25 cellular contexts compared by ENCODE assay signal in genomic region chr1:90798883-90799282, GRCh38.
DNase-seq lines count a peak whose midpoint lies in the region; ATAC-seq, FAIRE-seq and TF ChIP-seq lines count a peak whose summit lies in the region.
"Had no signal": no experiment of that assay in that cellular context is flagged by ENCODE, and none has a peak within 500 bp of the region (broad histone marks: within the 10 kb centered on the region; RNA-seq: fewer than 3 reads in every experiment).

No MANE protein-coding gene starts in this region.

- intact Hi-C loops in IMR-90 (cut with micrococcal nuclease): no loop called here

- peaks cover 12% of the 10 kb centered on the region for H3K4me1 Mint-ChIP-seq in glutamatergic neuron (ENCODE audit: low read depth, unreplicated experiment)
- H3K4me1 Mint-ChIP-seq: B cell; CD4-positive, alpha-beta memory T cell; CD4-positive, CD25-positive, alpha-beta regulatory T cell; CD8-positive, alpha-beta memory T cell had no signal

- no peaks in the 10 kb centered on the region for H3K4me1 ChIP-seq in A549
- H3K4me1 ChIP-seq in IMR-90 (ENCODE audit: control insufficient read depth, insufficient read depth, low read length): no peaks in the 10 kb centered on the region

- no peaks in the 10 kb centered on the region for H4K20me1 ChIP-seq in IMR-90 (ENCODE audit: insufficient read depth, low read length)
- H4K20me1 ChIP-seq: BLaER1 treated with 17β-estradiol and CSF1 and Interleukin-3, amounts not matched to agents 10 nM and 100 nM had no signal

- TF ChIP-seq POLR2A in A549 (IDR thresholded peaks at IDR 0.05; ENCODE audit: low read length): no peak
- no peak for TF ChIP-seq POLR2A in IMR-90 (IDR thresholded peaks at IDR 0.05; ENCODE audit: low read depth, low read length)

- no peak overlapping the region for H3K18ac ChIP-seq in IMR-90 (ENCODE audit: low read depth, low read length)

- TF ChIP-seq EP300 in A549 (IDR thresholded peaks at IDR 0.05): no peak

- H3K36me3 ChIP-seq in IMR-90 (ENCODE audit: control insufficient read depth, insufficient read depth, low read length): no peaks in the 10 kb centered on the region
- H3K36me3 ChIP-seq: BLaER1 treated with 17β-estradiol and CSF1 and Interleukin-3, amounts not matched to agents 10 nM and 100 nM had no signal

- peak overlapping the region; percentile 49 for H3K27ac Mint-ChIP-seq in glutamatergic neuron (ENCODE audit: unreplicated experiment)
- H3K27ac Mint-ChIP-seq: B cell; CD4-positive, alpha-beta memory T cell; CD4-positive, CD25-positive, alpha-beta regulatory T cell; CD8-positive, alpha-beta memory T cell had no signal

- no peak for TF ChIP-seq CTCF in A549 (IDR thresholded peaks at IDR 0.05)
- no peak for TF ChIP-seq CTCF in IMR-90 (conservative IDR thresholded peaks at IDR 0.05; ENCODE audit: low read depth, low read length)
- no peak for TF ChIP-seq CTCF in glutamatergic neuron (IDR thresholded peaks at IDR 0.05; ENCODE audit: partially characterized antibody, unreplicated experiment)

- no peak overlapping the region for H3K4me3 Mint-ChIP-seq in glutamatergic neuron (ENCODE audit: unreplicated experiment)
- H3K4me3 Mint-ChIP-seq: B cell; CD4-positive, alpha-beta memory T cell; CD4-positive, CD25-positive, alpha-beta regulatory T cell; CD8-positive, alpha-beta memory T cell had no signal

- TF ChIP-seq RAD21 in A549 (conservative IDR thresholded peaks at IDR 0.05 in 1 of 2, IDR thresholded peaks at IDR 0.05 in 1 of 2): no peak
- no peak for TF ChIP-seq RAD21 in IMR-90 (IDR thresholded peaks at IDR 0.05; ENCODE audit: low read length)

- H2AK5ac ChIP-seq in IMR-90 (ENCODE audit: low read depth, low read length): no peak overlapping the region

- in situ Hi-C loops in IMR-90 (cut with MboI; ENCODE audit: low sequenced_read_pairs): no loop called here

- no peak overlapping the region for H3K4me3 ChIP-seq in A549
- no peak overlapping the region for H3K4me3 ChIP-seq in IMR-90 (ENCODE audit: insufficient read depth, low read depth, low read length)
- H3K4me3 ChIP-seq: BLaER1 treated with 17β-estradiol and CSF1 and Interleukin-3, amounts not matched to agents 10 nM and 100 nM; GM12878 had no signal

- no peak overlapping the region for H3K14ac ChIP-seq in IMR-90 (replicated peaks; ENCODE audit: low read depth, low read length)

- H2AFZ ChIP-seq in IMR-90 (replicated peaks; ENCODE audit: low read length, poor library complexity): no peak overlapping the region

- H3K23ac ChIP-seq in IMR-90 (ENCODE audit: low read depth, low read length): no peak overlapping the region

- H3K79me1 ChIP-seq in IMR-90 (ENCODE audit: low read depth in 1 of 2, low read length in 2 of 2): no peaks in the 10 kb centered on the region

- no peak for DNase-seq in A549 (ENCODE audit: low read depth in 1 of 2, low spot score in 1 of 2)
- DNase-seq in IMR-90: no peak
- no peak for DNase-seq in glutamatergic neuron
- no peak for DNase-seq in SW 1271 (lab: John Stamatoyannopoulos, UW)
- DNase-seq in dedifferentiated amniotic fluid mesenchymal stem cell (ENCODE audit: extremely low spot score): no peak
- DNase-seq: 8988T; AML-193; CD4-positive, alpha-beta memory T cell; CD4-positive, CD25-positive, alpha-beta regulatory T cell; CD8-positive, alpha-beta memory T cell; COR-L47; DMS 273 treated with DMSO at 0.1 percent for 48 hours; DMS153; DMS53; DMS79; DND-41; EL; GDM1 had no signal

- no peak overlapping the region for H2BK120ac ChIP-seq in IMR-90 (ENCODE audit: low read depth, low read length)

- H2BK15ac ChIP-seq in IMR-90 (ENCODE audit: low read depth, low read length): no peak overlapping the region

- H3K27me3 ChIP-seq in IMR-90 (ENCODE audit: control insufficient read depth, insufficient read depth, low read length): peaks cover 3% of the 10 kb centered on the region; the same call in 1 of the 2 replicates
- H3K27me3 ChIP-seq: BLaER1 treated with 17β-estradiol and CSF1 and Interleukin-3, amounts not matched to agents 10 nM and 100 nM had no signal

- BruUV-seq in IMR-90 (replicated peaks; lab: Mats Ljungman, UMichigan): no TSS peak

- H3K27me3 Mint-ChIP-seq in glutamatergic neuron (ENCODE audit: unreplicated experiment): peaks cover 1% of the 10 kb centered on the region

- H3K9ac ChIP-seq in IMR-90 (ENCODE audit: low read depth, low read length): no peak overlapping the region
- H3K9ac ChIP-seq: BLaER1 treated with 17β-estradiol and CSF1 and Interleukin-3, amounts not matched to agents 10 nM and 100 nM had no signal

- no peak overlapping the region for H2BK20ac ChIP-seq in IMR-90 (ENCODE audit: low read depth, low read length)

- POLR2A ChIA-PET in A549 (lab: Yijun Ruan, JAX): no interaction called here
- POLR2A ChIA-PET in IMR-90 (lab: Charles Lee; ENCODE audit: unreplicated experiment): no interaction called here

- no peak overlapping the region for H3K56ac ChIP-seq in IMR-90 (ENCODE audit: extremely low read depth, insufficient read depth, low read length)

- no peak overlapping the region for H4K5ac ChIP-seq in IMR-90 (ENCODE audit: low read depth, low read length)

- no peaks in the 10 kb centered on the region for H3K36me3 Mint-ChIP-seq in glutamatergic neuron (ENCODE audit: unreplicated experiment)
- H3K36me3 Mint-ChIP-seq: CD4-positive, alpha-beta memory T cell; CD4-positive, CD25-positive, alpha-beta regulatory T cell; CD8-positive, alpha-beta memory T cell had no signal

- H3K4me2 ChIP-seq in A549: no peak overlapping the region
- no peak overlapping the region for H3K4me2 ChIP-seq in IMR-90 (ENCODE audit: low read depth, low read length)
- H3K4me2 ChIP-seq: BLaER1 treated with 17β-estradiol and CSF1 and Interleukin-3, amounts not matched to agents 10 nM and 100 nM had no signal

- H3K27ac ChIP-seq in A549: no peak overlapping the region
- H3K27ac ChIP-seq in IMR-90 (ENCODE audit: insufficient read depth, low read length): no peak overlapping the region
- H3K27ac ChIP-seq: BLaER1 treated with 17β-estradiol and CSF1 and Interleukin-3, amounts not matched to agents 10 nM and 100 nM; C4-2B had no signal

- H2AK9ac ChIP-seq in IMR-90 (replicated peaks; ENCODE audit: low read depth, low read length, poor library complexity): no peak overlapping the region

- 25% methylated on average over 2 of the region's 2 CpGs for WGBS in A549 (ENCODE audit: missing lambda C conversion rate)
- WGBS in IMR-90 (ENCODE audit: extremely low coverage in 2 of 2, insufficient read length in 1 of 2), 2 experiments: 0% methylated on average over 1 of the region's 2 CpGs; no CpG with 5 or more reads in 1 of the 2 experiments

- H4K91ac ChIP-seq in IMR-90 (ENCODE audit: insufficient read depth, low read depth, low read length): no peak overlapping the region

- H2BK5ac ChIP-seq in IMR-90 (ENCODE audit: low read depth, low read length, poor library complexity, severe bottlenecking): no peak overlapping the region

- ATAC-seq in A549 (no peak), IMR-90 (ENCODE audit: low read depth) (no peak)
- ATAC-seq: GM12878 had no signal

- no peaks in the 10 kb centered on the region for H3K9me1 ChIP-seq in IMR-90 (ENCODE audit: insufficient read depth, low read length)

- dilution Hi-C loops in IMR-90 (cut with HindIII; ENCODE audit: low sequenced_read_pairs, unreplicated experiment): no loop called here

- no peak for FAIRE-seq in A549 (lab: Jason Lieb, UNC)
- FAIRE-seq: A204.1, GM12878, GM12892, GM18507 had no signal

- no peak overlapping the region for H4K8ac ChIP-seq in IMR-90 (ENCODE audit: low read depth in 2 of 2, low read length in 2 of 2)

- H3K9me3 ChIP-seq in A549 (no peaks in the 10 kb centered on the region), IMR-90 (ENCODE audit: control insufficient read depth, insufficient read depth, low read length) (no peaks in the 10 kb centered on the region)

- CTCF ChIA-PET in A549 (lab: Yijun Ruan, JAX): no interaction called here
- CTCF ChIA-PET in IMR-90 (lab: Yijun Ruan, JAX): no interaction called here

- peaks cover 4% of the 10 kb centered on the region for H3K9me3 Mint-ChIP-seq in glutamatergic neuron (ENCODE audit: unreplicated experiment)

- no peak overlapping the region for H3K4ac ChIP-seq in IMR-90 (ENCODE audit: low read depth, low read length)

TF ChIP-seq in A549, 52 proteins besides CTCF, POLR2A, EP300 and RAD21:
- TF ChIP-seq CBX8 (IDR thresholded peaks at IDR 0.05): no peak
- peak; percentile 37 for TF ChIP-seq MAFK (IDR thresholded peaks at IDR 0.05; ENCODE audit: partially characterized antibody)

TF ChIP-seq in IMR-90, 13 proteins besides CTCF, POLR2A, EP300 and RAD21:
- no peak for TF ChIP-seq RCOR1 (IDR thresholded peaks at IDR 0.05; ENCODE audit: insufficient replicate concordance, low read length)
- no peak for TF ChIP-seq BHLHE40 (IDR thresholded peaks at IDR 0.05; ENCODE audit: low read depth, low read length)
- no peak for TF ChIP-seq ELK1 (IDR thresholded peaks at IDR 0.05; ENCODE audit: borderline replicate concordance, low read depth, low read length)
- no peak for TF ChIP-seq MAZ (IDR thresholded peaks at IDR 0.05; ENCODE audit: borderline replicate concordance, low read depth, low read length)
- no peak for TF ChIP-seq RFX5 (IDR thresholded peaks at IDR 0.05; ENCODE audit: low read depth, low read length)
- TF ChIP-seq CEBPB (IDR thresholded peaks at IDR 0.05; ENCODE audit: low read depth, low read length): no peak
- no peak for TF ChIP-seq CHD1 (IDR thresholded peaks at IDR 0.05; ENCODE audit: low read depth, low read length)
- TF ChIP-seq MAFK (IDR thresholded peaks at IDR 0.05; ENCODE audit: low read depth, low read length): peak; percentile 51; the same call in 1 of the 2 replicates
- TF ChIP-seq NFE2L2 (IDR thresholded peaks at IDR 0.05; ENCODE audit: low read depth, low read length): no peak
